8 cellular contexts compared by ENCODE assay signal in the genomic region with DNA sequence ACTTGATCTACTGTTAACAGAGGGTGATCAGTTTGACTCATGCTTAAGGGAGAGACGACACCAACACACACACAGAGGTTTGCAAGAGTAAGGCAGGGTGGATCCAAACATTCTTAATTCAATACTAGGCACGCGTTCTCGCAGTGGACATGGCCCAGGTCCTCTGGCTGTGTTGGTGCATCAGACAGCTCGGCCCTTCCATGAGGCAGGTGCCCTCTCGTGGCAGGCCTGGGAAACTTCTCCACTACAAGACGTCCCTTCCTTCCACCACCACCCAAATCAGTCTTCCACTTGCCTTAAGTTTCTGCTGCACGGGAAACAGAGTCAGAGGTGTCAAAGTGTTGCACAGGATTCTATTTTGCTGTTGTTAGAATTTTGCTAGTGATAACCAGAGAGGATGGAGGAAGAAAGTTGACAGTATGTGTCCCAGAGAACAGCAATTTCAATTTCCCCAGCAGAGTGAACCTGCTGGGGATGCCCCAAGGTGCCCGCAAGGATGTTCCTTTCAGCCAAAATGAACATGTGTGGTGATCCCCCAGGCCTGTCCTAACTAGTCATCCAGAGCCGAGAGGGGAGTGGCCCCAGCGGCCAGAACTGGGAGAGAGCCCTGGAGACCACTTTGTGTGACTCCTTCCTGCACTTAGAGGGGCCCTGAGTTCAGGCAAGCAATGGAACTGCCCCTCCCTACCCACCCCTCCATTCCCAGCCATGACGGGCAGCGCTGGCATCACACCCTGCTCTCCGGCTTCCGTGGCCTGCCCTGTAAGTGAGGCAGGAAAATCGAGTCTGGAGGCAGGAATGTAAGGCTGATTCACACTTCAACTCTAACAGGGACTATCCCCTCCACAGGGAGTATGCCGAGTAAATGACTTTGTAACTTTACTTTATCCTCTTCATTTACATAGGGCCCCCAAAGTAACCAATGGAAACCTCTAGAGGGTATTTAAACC. TPM values are rescaled to one million over a fixed set of nuclear protein-coding genes. Genes with fewer than 3 reads are reported as not detected.
DNase-seq lines count a peak whose midpoint lies in the region; ATAC-seq and TF ChIP-seq lines count a peak whose summit lies in the region.

No MANE protein-coding gene starts in this region.

- no peak overlapping the region for H3K4ac ChIP-seq in IMR-90 (ENCODE audit: low read depth, low read length)

- H2AK9ac ChIP-seq in IMR-90 (replicated peaks; ENCODE audit: low read depth, low read length, poor library complexity) = no peak overlapping the region

- no peaks in the 10 kb centered on the region for H3K9me1 ChIP-seq in IMR-90 (ENCODE audit: insufficient read depth, low read length)

- H3K9ac ChIP-seq in IMR-90 (ENCODE audit: low read depth, low read length) (no peak overlapping the region), SU-DHL-6 (ENCODE audit: low read length) (no peak overlapping the region)

- POLR2A ChIA-PET in IMR-90 (lab: Charles Lee; ENCODE audit: unreplicated experiment) = no interaction called here

- in situ Hi-C loops in IMR-90 (cut with MboI; ENCODE audit: low sequenced_read_pairs) = loop anchor here (5.0 kb wide), 1 partner anchor 174 kb away; no protein-coding TSS in a partner anchor

- TF ChIP-seq EP300 in sigmoid colon (IDR thresholded peaks at IDR 0.05) = no peak

- H3K4me3 ChIP-seq in IMR-90 (ENCODE audit: insufficient read depth, low read depth, low read length) (no peak overlapping the region), SU-DHL-6 (ENCODE audit: insufficient read depth, low read length, poor library complexity, severe bottlenecking) (no peak overlapping the region), left ventricle myocardium inferior (no peak overlapping the region), sigmoid colon (no peak overlapping the region)

- TF ChIP-seq POLR2A in IMR-90 (IDR thresholded peaks at IDR 0.05; ENCODE audit: low read depth, low read length) = no peak
- TF ChIP-seq POLR2A in sigmoid colon (IDR thresholded peaks at IDR 0.05) = no peak

- H3K18ac ChIP-seq in IMR-90 (ENCODE audit: low read depth, low read length) = no peak overlapping the region

- H3K4me2 ChIP-seq in IMR-90 (ENCODE audit: low read depth, low read length) (no peak overlapping the region), SU-DHL-6 (ENCODE audit: low read depth, low read length, poor library complexity, severe bottlenecking) (no peak overlapping the region)

- no peak overlapping the region for H2BK5ac ChIP-seq in IMR-90 (ENCODE audit: low read depth, low read length, poor library complexity, severe bottlenecking)

- peak; percentile 78 for TF ChIP-seq RAD21 in IMR-90 (IDR thresholded peaks at IDR 0.05; ENCODE audit: low read length)

- H3K14ac ChIP-seq in IMR-90 (replicated peaks; ENCODE audit: low read depth, low read length) = no peak overlapping the region

- no peak overlapping the region for H4K91ac ChIP-seq in IMR-90 (ENCODE audit: insufficient read depth, low read depth, low read length)

- H3K23ac ChIP-seq in IMR-90 (ENCODE audit: low read depth, low read length) = no peak overlapping the region

- dilution Hi-C loops in IMR-90 (cut with HindIII; ENCODE audit: low sequenced_read_pairs, unreplicated experiment) = no loop called here

- no peak overlapping the region for H2BK20ac ChIP-seq in IMR-90 (ENCODE audit: low read depth, low read length)

- no peaks in the 10 kb centered on the region for H3K79me2 ChIP-seq in SU-DHL-6 (ENCODE audit: insufficient read depth, low read length)

- WGBS in IMR-90 (ENCODE audit: extremely low coverage in 2 of 2, insufficient read length in 1 of 2), 2 experiments = 28% methylated on average over 4 of the region's 17 CpGs; no CpG with 5 or more reads in 1 of the 2 experiments
- WGBS in sigmoid colon, 2 donors = 29 to 45% methylated on average over 17 of the region's 17 CpGs

- peak; percentile 4 for DNase-seq in NK-92 treated with Interleukin-12 subunit alpha and Interleukin-12 subunit beta, amount 100 ng/mL, for 24 hours (lab: John Stamatoyannopoulos, UW)
- DNase-seq in NK-92 (lab: John Stamatoyannopoulos, UW; ENCODE audit: unreplicated experiment) (no peak), IMR-90 (peak; percentile 72), amniotic epithelial cell (ENCODE audit: low read depth) (peak; percentile 59), left ventricle myocardium inferior (peak; percentile 64), sigmoid colon (peak; percentile 87)

- intact Hi-C loops in IMR-90 (cut with micrococcal nuclease) = loop anchor here (1.0 to 2.0 kb wide), 3 partner anchors 178 to 356 kb away; no protein-coding TSS in a partner anchor
- intact Hi-C loops in left ventricle myocardium inferior (cut with micrococcal nuclease) = loop anchor here (2.0 kb wide), 1 partner anchor 178 kb away; no protein-coding TSS in a partner anchor
- intact Hi-C loops in sigmoid colon (cut with DNase I) = loop anchor here (1.0 to 5.0 kb wide), 3 partner anchors 178 to 339 kb away; no protein-coding TSS in a partner anchor

- peak; percentile 97 for ATAC-seq in IMR-90 (ENCODE audit: low read depth)
- no peak for ATAC-seq in GM18511 (IDR thresholded peaks at IDR 0.05; ENCODE audit: unreplicated experiment)

- H3K36me3 ChIP-seq in IMR-90 (ENCODE audit: control insufficient read depth, insufficient read depth, low read length) (no peaks in the 10 kb centered on the region), SU-DHL-6 (ENCODE audit: low read length) (no peaks in the 10 kb centered on the region), left ventricle myocardium inferior (peaks cover 31% of the 10 kb centered on the region), sigmoid colon (peaks cover 0 to 32% (median 0%) of the 10 kb centered on the region in 4 donors)

- no peak overlapping the region for H4K8ac ChIP-seq in IMR-90 (ENCODE audit: low read depth in 2 of 2, low read length in 2 of 2)

- no peak overlapping the region for H2BK120ac ChIP-seq in IMR-90 (ENCODE audit: low read depth, low read length)

- H3K4me1 ChIP-seq in IMR-90 (ENCODE audit: control insufficient read depth, insufficient read depth, low read length) = no peaks in the 10 kb centered on the region
- H3K4me1 ChIP-seq in left ventricle myocardium inferior = no peaks in the 10 kb centered on the region
- peaks cover 0 to 7% (median 5%) of the 10 kb centered on the region in 4 donors for H3K4me1 ChIP-seq in sigmoid colon

- TF ChIP-seq CTCF in IMR-90 (conservative IDR thresholded peaks at IDR 0.05; ENCODE audit: low read depth, low read length) (peak; percentile 73), SU-DHL-6 (IDR thresholded peaks at IDR 0.05; ENCODE audit: insufficient read depth, low read length, poor library complexity, severe bottlenecking) (peak; percentile 55), left ventricle myocardium inferior (IDR thresholded peaks at IDR 0.05; ENCODE audit: borderline replicate concordance) (peak; percentile 91), sigmoid colon (IDR thresholded peaks at IDR 0.05) (peak; percentile 47 to 78 (median 72))

- no peak overlapping the region for H4K5ac ChIP-seq in IMR-90 (ENCODE audit: low read depth, low read length)

- no peak overlapping the region for H2AK5ac ChIP-seq in IMR-90 (ENCODE audit: low read depth, low read length)

- no peaks in the 10 kb centered on the region for H3K27me3 ChIP-seq in IMR-90 (ENCODE audit: control insufficient read depth, insufficient read depth, low read length)
- no peaks in the 10 kb centered on the region for H3K27me3 ChIP-seq in SU-DHL-6 (ENCODE audit: low read length)
- H3K27me3 ChIP-seq in left ventricle myocardium inferior (ENCODE audit: low read depth) = peaks cover 20% of the 10 kb centered on the region
- no peaks in the 10 kb centered on the region for H3K27me3 ChIP-seq in sigmoid colon

- no peaks in the 10 kb centered on the region for H3K79me1 ChIP-seq in IMR-90 (ENCODE audit: low read depth in 1 of 2, low read length in 2 of 2)

- no peak overlapping the region for H2BK15ac ChIP-seq in IMR-90 (ENCODE audit: low read depth, low read length)

- CTCF ChIA-PET in IMR-90 (lab: Yijun Ruan, JAX) = interaction anchor here (1.2 kb wide), 1 partner anchor 178 kb away, joined by 15 read pairs; no protein-coding TSS in a partner anchor

- H3K9me3 ChIP-seq in IMR-90 (ENCODE audit: control insufficient read depth, insufficient read depth, low read length) (no peaks in the 10 kb centered on the region), SU-DHL-6 (ENCODE audit: insufficient read depth, low read length) (no peaks in the 10 kb centered on the region), left ventricle myocardium inferior (replicated peaks) (no peaks in the 10 kb centered on the region), sigmoid colon (no peaks in the 10 kb centered on the region)

- no peaks in the 10 kb centered on the region for H3F3A ChIP-seq in SU-DHL-6 (ENCODE audit: insufficient read depth)

- H4K20me1 ChIP-seq in IMR-90 (ENCODE audit: insufficient read depth, low read length) = no peaks in the 10 kb centered on the region
- no peaks in the 10 kb centered on the region for H4K20me1 ChIP-seq in SU-DHL-6 (ENCODE audit: low read depth, low read length)

- H2AFZ ChIP-seq in IMR-90 (replicated peaks; ENCODE audit: low read length, poor library complexity) (no peak overlapping the region), SU-DHL-6 (ENCODE audit: low read depth, low read length, severe bottlenecking) (no peak overlapping the region)

- no TSS peak for BruUV-seq in IMR-90 (replicated peaks; lab: Mats Ljungman, UMichigan)

- no peaks in the 10 kb centered on the region for H3K9me2 ChIP-seq in SU-DHL-6 (replicated peaks; ENCODE audit: insufficient read depth, low read length)

- H3K27ac ChIP-seq in IMR-90 (ENCODE audit: insufficient read depth, low read length) (no peak overlapping the region), SU-DHL-6 (ENCODE audit: low read depth, low read length) (no peak overlapping the region), left ventricle myocardium inferior (replicated peaks) (no peak overlapping the region), sigmoid colon (no peak overlapping the region)

- no peak overlapping the region for H3K56ac ChIP-seq in IMR-90 (ENCODE audit: extremely low read depth, insufficient read depth, low read length)

RNA-seq across cellular contexts. Expression of a gene that starts 34.8 kb away (rescaled TPM):
- total RNA-seq in IMR-90 (2012; rRNA removed) (1.9 and 2.5 TPM in 2 replicates), left ventricle myocardium inferior (8.8 TPM), sigmoid colon (10 to 100 TPM in 3 of 4 donors, 1 to 10 TPM in 1; 8.6 to 30.7 (median 26.7) TPM)
- polyA plus RNA-seq in IMR-90 (2012; rRNA removed) (0.56 and 1.0 TPM in 2 replicates), sigmoid colon (10 to 100 TPM; 13.2 to 76.7 (median 34.9) TPM)
- polyA plus RNA-seq in IMR-90 (2012; cell fraction: cytosol; rRNA removed) = 0.53 and 0.63 TPM in 2 replicates
- 2.0 and 4.9 TPM in 2 replicates for polyA plus RNA-seq in IMR-90 (2012; cell fraction: nucleus; rRNA removed; ENCODE audit: low replicate concordance)

RNA-seq across cellular contexts. Expression of a gene that starts 47.1 kb away (rescaled TPM):
- total RNA-seq in IMR-90 (2012; rRNA removed) (not detected in 2 replicates), left ventricle myocardium inferior (not detected), sigmoid colon (1 to 10 TPM in 2 of 4 donors, under 1 TPM in 1, not detected in 1; 0.33 to 2.8 (median 2.1) TPM)
- polyA plus RNA-seq in IMR-90 (2012; rRNA removed) (not detected in 2 replicates), sigmoid colon (100 to 1,000 TPM in 2 of 3 donors, 10 to 100 TPM in 1; 66.1 to 434 (median 117) TPM)
- not detected in 2 replicates for polyA plus RNA-seq in IMR-90 (2012; cell fraction: cytosol; rRNA removed)
- polyA plus RNA-seq in IMR-90 (2012; cell fraction: nucleus; rRNA removed; ENCODE audit: low replicate concordance) = 0.02 TPM in 2 replicates
